ENCODE assay signal across 21 cellular contexts in genomic region chr20:17161661-17162410, GRCh38.
DNase-seq lines count a peak whose midpoint lies in the region; ATAC-seq, FAIRE-seq and TF ChIP-seq lines count a peak whose summit lies in the region.
"Had no signal": no experiment of that assay in that cellular context is flagged by ENCODE, and none has a peak within 500 bp of the region (broad histone marks: within the 10 kb centered on the region; RNA-seq: fewer than 3 reads in every experiment).

No MANE protein-coding gene starts in this region.

- no peak for TF ChIP-seq POLR2A in A549 (IDR thresholded peaks at IDR 0.05; ENCODE audit: low read length)

- no peak overlapping the region for H3K27ac ChIP-seq in A549
- H3K27ac ChIP-seq: BLaER1, PC-9, RWPE1 had no signal

- no peak overlapping the region for H3K4me3 ChIP-seq in A549
- H3K4me3 ChIP-seq: BLaER1, PC-9 had no signal

- FAIRE-seq in A549 (lab: Jason Lieb, UNC): peak; percentile 39
- FAIRE-seq: GM12891, GM18507, H1 had no signal

- TF ChIP-seq RAD21 in A549 (conservative IDR thresholded peaks at IDR 0.05 in 1 of 2, IDR thresholded peaks at IDR 0.05 in 1 of 2): no peak

- H3K27ac Mint-ChIP-seq in activated naive CD8-positive, alpha-beta T cell treated with anti-CD3 and anti-CD28 coated beads for 36 hours: no peak overlapping the region
- H3K27ac Mint-ChIP-seq: CD8-positive, alpha-beta T cell had no signal

- no peaks in the 10 kb centered on the region for H3K4me1 Mint-ChIP-seq in activated naive CD8-positive, alpha-beta T cell treated with anti-CD3 and anti-CD28 coated beads for 36 hours

- H3K27me3 Mint-ChIP-seq in activated naive CD8-positive, alpha-beta T cell treated with anti-CD3 and anti-CD28 coated beads for 36 hours: no peaks in the 10 kb centered on the region

- 12% methylated on average over 6 of the region's 6 CpGs for WGBS in A549 (ENCODE audit: missing lambda C conversion rate)

- no peak for TF ChIP-seq CTCF in A549 (IDR thresholded peaks at IDR 0.05)

- no peaks in the 10 kb centered on the region for H3K4me1 ChIP-seq in A549
- H3K4me1 ChIP-seq: BLaER1 had no signal

- no peak for DNase-seq in A549 (ENCODE audit: low read depth in 1 of 2, low spot score in 1 of 2)
- DNase-seq in NCI-H1694 treated with DMSO at 0.1 percent for 48 hours (lab: John Stamatoyannopoulos, UW): peak; percentile 83
- peak; percentile 84 for DNase-seq in NCI-H82 treated with DMSO at 0.1 percent for 48 hours (lab: John Stamatoyannopoulos, UW; ENCODE audit: unreplicated experiment)
- DNase-seq in left kidney (ENCODE audit: low read depth, low spot score): peak; percentile 11
- no peak for DNase-seq in activated naive CD8-positive, alpha-beta T cell treated with anti-CD3 and anti-CD28 coated beads for 36 hours
- DNase-seq: 8988T; Calu3; CD8-positive, alpha-beta T cell; IMR-90; NCI-H1417 treated with DMSO at 0.1 percent for 48 hours; NCI-H2029; PC-9; SIG-M5 had no signal

- POLR2A ChIA-PET in A549 (lab: Yijun Ruan, JAX): no interaction called here

- H3K9me3 Mint-ChIP-seq in activated naive CD8-positive, alpha-beta T cell treated with anti-CD3 and anti-CD28 coated beads for 36 hours: no peaks in the 10 kb centered on the region

- no peak overlapping the region for H3K4me2 ChIP-seq in A549
- H3K4me2 ChIP-seq: BLaER1, PC-9 had no signal

- CTCF ChIA-PET in A549 (lab: Yijun Ruan, JAX): no interaction called here

- no peaks in the 10 kb centered on the region for H3K36me3 Mint-ChIP-seq in activated naive CD8-positive, alpha-beta T cell treated with anti-CD3 and anti-CD28 coated beads for 36 hours
- H3K36me3 Mint-ChIP-seq: CD8-positive, alpha-beta T cell had no signal

- ATAC-seq in A549: no peak
- no peak for ATAC-seq in GM18502 (IDR thresholded peaks at IDR 0.05; ENCODE audit: poor library complexity, unreplicated experiment)
- no peak for ATAC-seq in GM21381 (IDR thresholded peaks at IDR 0.05; ENCODE audit: unreplicated experiment)
- no peak for ATAC-seq in GM19395 (IDR thresholded peaks at IDR 0.05; ENCODE audit: unreplicated experiment)
- ATAC-seq: CD8-positive, alpha-beta T cell had no signal

- H3K9me3 ChIP-seq in A549: no peaks in the 10 kb centered on the region
- H3K9me3 ChIP-seq: BLaER1 had no signal

- H3K4me3 Mint-ChIP-seq in activated naive CD8-positive, alpha-beta T cell treated with anti-CD3 and anti-CD28 coated beads for 36 hours: no peak overlapping the region
- H3K4me3 Mint-ChIP-seq: CD8-positive, alpha-beta T cell had no signal

- no peak for TF ChIP-seq EP300 in A549 (IDR thresholded peaks at IDR 0.05)

TF ChIP-seq in A549, 52 proteins besides CTCF, POLR2A, EP300 and RAD21:
- TF ChIP-seq BCL3 (IDR thresholded peaks at IDR 0.05) (no peak), CHD4 (IDR thresholded peaks at IDR 0.05; ENCODE audit: borderline replicate concordance) (no peak), MYC (IDR thresholded peaks at IDR 0.05; ENCODE audit: borderline replicate concordance, low read length) (no peak), RFX5 (IDR thresholded peaks at IDR 0.05) (no peak), TP53 (CRISPR knock-in tag; IDR thresholded peaks at IDR 0.05) (no peak), EHMT2 (IDR thresholded peaks at IDR 0.05; ENCODE audit: low read depth) (no peak), TFCP2L1 (CRISPR knock-in tag; IDR thresholded peaks at IDR 0.05) (no peak), ELK1 (IDR thresholded peaks at IDR 0.05; ENCODE audit: low read depth, low read length) (no peak), KDM5A (IDR thresholded peaks at IDR 0.05) (no peak), CHD2 (IDR thresholded peaks at IDR 0.05; ENCODE audit: low read length, partially characterized antibody) (no peak), HOXA7 (CRISPR knock-in tag; IDR thresholded peaks at IDR 0.05) (no peak), PHF8 (IDR thresholded peaks at IDR 0.05; ENCODE audit: borderline replicate concordance, low read depth) (no peak), NR3C1 (IDR thresholded peaks at IDR 0.05) (no peak), FOSL2 (IDR thresholded peaks at IDR 0.05) (no peak), FOSL2 (CRISPR knock-in tag; IDR thresholded peaks at IDR 0.05) (no peak), ZFP36 (IDR thresholded peaks at IDR 0.05; ENCODE audit: borderline replicate concordance, partially characterized antibody) (no peak)

Comparison
In these comparisons a context has a peak if more than half of its experiments do, and no peak if none do; other contexts are left out.
1. DNase-seq: peak in NCI-H1694 treated with DMSO at 0.1 percent for 48 hours (single experiment), NCI-H82 treated with DMSO at 0.1 percent for 48 hours (single experiment) and left kidney (single experiment); none in A549 (0 of 2) and activated naive CD8-positive, alpha-beta T cell treated with anti-CD3 and anti-CD28 coated beads for 36 hours (single experiment).